In genomic region chr2:118221952-118222594, GRCh38 we compare ENCODE assay signal across 9 cellular contexts.
DNase-seq lines count a peak whose midpoint lies in the region; ATAC-seq and TF ChIP-seq lines count a peak whose summit lies in the region.
"Had no signal": no experiment of that assay in that cellular context is flagged by ENCODE, and none has a peak within 500 bp of the region (broad histone marks: within the 10 kb centered on the region; RNA-seq: fewer than 3 reads in every experiment).

No MANE protein-coding gene starts in this region.

- intact Hi-C loops in vagina (cut with DNase I) = loop anchor here (5.0 kb wide), 1 partner anchor 630 kb away; no protein-coding TSS in a partner anchor

- peaks cover 15% of the 10 kb centered on the region for H3K4me1 ChIP-seq in vagina

- no peaks in the 10 kb centered on the region for H3K36me3 ChIP-seq in SK-N-MC (ENCODE audit: insufficient read depth, low read length)
- no peaks in the 10 kb centered on the region for H3K36me3 ChIP-seq in vagina

- no peak overlapping the region for H3K4me3 ChIP-seq in GM12865 (ENCODE audit: low read depth, low read length)
- H3K4me3 ChIP-seq in SK-N-MC = no peak overlapping the region
- no peak overlapping the region for H3K4me3 ChIP-seq in vagina
- H3K4me3 ChIP-seq: skin epidermis had no signal

- DNase-seq in AG08395 (ENCODE audit: low spot score) (peak; percentile 83), GM12865 (ENCODE audit: low read depth) (peak; percentile 68), NCI-H1048 (lab: John Stamatoyannopoulos, UW) (peak; percentile 53), SK-N-MC (ENCODE audit: low read depth, low spot score) (peak; percentile 35), dermis microvascular lymphatic vessel endothelial cell (ENCODE audit: low read depth in 2 of 2) (peak; percentile 75 to 76), lung microvascular endothelial cell (ENCODE audit: low read depth in 2 of 2) (peak; percentile 74 to 85), vagina (ENCODE audit: extremely low spot score in 2 of 2) (no peak)

- H3K27me3 ChIP-seq in vagina = peaks cover 8% of the 10 kb centered on the region

- ATAC-seq in HG02571 (IDR thresholded peaks at IDR 0.05; ENCODE audit: unreplicated experiment) = peak; percentile 45

- H3K27ac ChIP-seq in SK-N-MC (no peak overlapping the region), vagina (no peak overlapping the region)

- H3K9me3 ChIP-seq in SK-N-MC (ENCODE audit: low read depth, low read length) (no peaks in the 10 kb centered on the region), vagina (no peaks in the 10 kb centered on the region)

- no peak for TF ChIP-seq POLR2A in vagina (IDR thresholded peaks at IDR 0.05)

- TF ChIP-seq CTCF in GM12865 (IDR thresholded peaks at IDR 0.05; ENCODE audit: insufficient read depth, low read depth, low read length, missing control alignments) (peak; percentile 65), vagina (IDR thresholded peaks at IDR 0.05) (peak in 2 of 3 experiments; percentile 12 to 33)

- no peak overlapping the region for H3K9ac ChIP-seq in SK-N-MC (ENCODE audit: insufficient read length)

Comparison
In these comparisons a context has a peak if more than half of its experiments do, and no peak if none do; other contexts are left out.
1. DNase-seq: peak in AG08395 (single experiment), GM12865 (single experiment), NCI-H1048 (single experiment), SK-N-MC (single experiment), dermis microvascular lymphatic vessel endothelial cell (2 of 2) and lung microvascular endothelial cell (2 of 2); none in vagina (0 of 2).